1 cellular context compared by ENCODE assay signal in genomic region chr3:141271279-141272033, GRCh38.
TF ChIP-seq lines count a peak whose summit lies in the region.

No MANE protein-coding gene starts in this region.

TF ChIP-seq in HepG2, 621 proteins besides CTCF, POLR2A, EP300 and RAD21 (continued from another document):
- TF ChIP-seq ARID5B (CRISPR knock-in tag; IDR thresholded peaks at IDR 0.05) (peak; percentile 43), HNF4A (CRISPR knock-in tag; IDR thresholded peaks at IDR 0.05) (peak; percentile 75), HDAC1 (CRISPR knock-in tag; IDR thresholded peaks at IDR 0.05) (peak; percentile 41; the same call in 1 of the 2 replicates), AHR (CRISPR knock-in tag; IDR thresholded peaks at IDR 0.05) (no peak), THRA (CRISPR knock-in tag; IDR thresholded peaks at IDR 0.05; ENCODE audit: borderline replicate concordance) (peak; percentile 24; the same call in 1 of the 2 replicates), ZMYM4 (CRISPR knock-in tag; IDR thresholded peaks at IDR 0.05) (peak; percentile 45), KAT2B (IDR thresholded peaks at IDR 0.05; ENCODE audit: borderline replicate concordance, low read depth, low read length) (no peak), KDM4B (CRISPR knock-in tag; IDR thresholded peaks at IDR 0.05) (no peak), ZNF747 (CRISPR knock-in tag; IDR thresholded peaks at IDR 0.05; ENCODE audit: borderline replicate concordance) (no peak), GATAD2A (CRISPR knock-in tag; IDR thresholded peaks at IDR 0.05) (0 out of 2 replicates have a peak, but pooled peaks have one; percentile 31), ZMYM2 (CRISPR knock-in tag; IDR thresholded peaks at IDR 0.05) (no peak)
